ENCODE assay signal across 8 cellular contexts in genomic region chr2:97645112-97645699, GRCh38. TPM values are rescaled to one million over a fixed set of nuclear protein-coding genes. Genes with fewer than 3 reads are reported as not detected.
DNase-seq lines count a peak whose midpoint lies in the region; ATAC-seq and TF ChIP-seq lines count a peak whose summit lies in the region.

No MANE protein-coding gene starts in this region.

- peak overlapping the region; percentile 92 for H3K4me2 ChIP-seq in OCI-LY3 (ENCODE audit: low read length)

- TF ChIP-seq CTCF in OCI-LY3 (IDR thresholded peaks at IDR 0.05; ENCODE audit: low read depth, low read length) (no peak), chondrocyte (IDR thresholded peaks at IDR 0.05) (no peak), upper lobe of right lung (IDR thresholded peaks at IDR 0.05) (no peak)

- H3K27me3 ChIP-seq in OCI-LY3 (ENCODE audit: low read depth, low read length) (no peaks in the 10 kb centered on the region), upper lobe of right lung (no peaks in the 10 kb centered on the region)

- H3K36me3 ChIP-seq in OCI-LY3 (replicated peaks; ENCODE audit: low read depth, low read length): peaks cover 24% of the 10 kb centered on the region
- H3K36me3 ChIP-seq in upper lobe of right lung: peaks cover 25% of the 10 kb centered on the region

- H3K27me3 Mint-ChIP-seq in activated naive CD4-positive, alpha-beta T cell treated with anti-CD3 and anti-CD28 coated beads, Interleukin-2, amount 10 ng/mL, durations not matched to agents 7 days and 5 days: peaks cover 14% of the 10 kb centered on the region
- H3K27me3 Mint-ChIP-seq in chondrocyte (ENCODE audit: low read depth): no peaks in the 10 kb centered on the region

- H4K20me1 ChIP-seq in OCI-LY3 (ENCODE audit: insufficient read depth, low read length): no peaks in the 10 kb centered on the region

- peaks cover 26% of the 10 kb centered on the region for H3K36me3 Mint-ChIP-seq in activated naive CD4-positive, alpha-beta T cell treated with anti-CD3 and anti-CD28 coated beads, Interleukin-2, amount 10 ng/mL, durations not matched to agents 7 days and 5 days
- peaks cover 18% of the 10 kb centered on the region for H3K36me3 Mint-ChIP-seq in chondrocyte (ENCODE audit: low read depth)

- intact Hi-C loops in upper lobe of right lung (cut with DNase I): no loop called here

- peak; percentile 34 for ATAC-seq in HG02943 (IDR thresholded peaks at IDR 0.05; ENCODE audit: low read depth, unreplicated experiment)
- ATAC-seq in upper lobe of right lung: peak; percentile 72

- peak overlapping the region; percentile 83 for H3K9ac ChIP-seq in OCI-LY3 (ENCODE audit: low read length)

- peaks cover 22% of the 10 kb centered on the region for H3K4me1 Mint-ChIP-seq in activated naive CD4-positive, alpha-beta T cell treated with anti-CD3 and anti-CD28 coated beads, Interleukin-2, amount 10 ng/mL, durations not matched to agents 7 days and 5 days
- peaks cover 17% of the 10 kb centered on the region for H3K4me1 Mint-ChIP-seq in chondrocyte (ENCODE audit: low read depth)

- H3K4me1 ChIP-seq in OCI-LY3 (ENCODE audit: low read length): peaks cover 10% of the 10 kb centered on the region
- peaks cover 16% of the 10 kb centered on the region for H3K4me1 ChIP-seq in upper lobe of right lung

- peak overlapping the region; percentile 97 for H2AFZ ChIP-seq in OCI-LY3 (ENCODE audit: low read depth, low read length)

- CTCF ChIA-PET in activated naive CD4-positive, alpha-beta T cell treated with anti-CD3 and anti-CD28 coated beads, Interleukin-2, amount 10 ng/mL, durations not matched to agents 7 days and 5 days (lab: Charles Lee): interaction anchor here (1.2 to 1.9 kb wide), 6 partner anchors 17 to 54 kb away, joined by 3 to 9 read pairs (median 6); partner anchors contain the start of gene ACTR1B

- no peaks in the 10 kb centered on the region for H3K9me3 Mint-ChIP-seq in activated naive CD4-positive, alpha-beta T cell treated with anti-CD3 and anti-CD28 coated beads, Interleukin-2, amount 10 ng/mL, durations not matched to agents 7 days and 5 days
- H3K9me3 Mint-ChIP-seq in chondrocyte (ENCODE audit: low read depth): no peaks in the 10 kb centered on the region

- H3K4me3 ChIP-seq in OCI-LY3 (ENCODE audit: low read length) (peak overlapping the region; percentile 95), upper lobe of right lung (peak overlapping the region; percentile 99)

- H3K9me3 ChIP-seq in OCI-LY3 (ENCODE audit: insufficient read depth, low read length) (no peaks in the 10 kb centered on the region), upper lobe of right lung (no peaks in the 10 kb centered on the region)

- peak overlapping the region; percentile 94 for H3K27ac Mint-ChIP-seq in activated naive CD4-positive, alpha-beta T cell treated with anti-CD3 and anti-CD28 coated beads, Interleukin-2, amount 10 ng/mL, durations not matched to agents 7 days and 5 days
- H3K27ac Mint-ChIP-seq in chondrocyte (ENCODE audit: unreplicated experiment): peak overlapping the region; percentile 98

- DNase-seq in activated naive CD4-positive, alpha-beta T cell treated with anti-CD3 and anti-CD28 coated beads, Interleukin-2, amount 10 ng/mL, durations not matched to agents 7 days and 5 days: no peak
- DNase-seq in activated naive CD4-positive, alpha-beta T cell treated with anti-CD3 and anti-CD28 coated beads, Interleukin-2, amount 50 U/mL, for 16 hours: no peak
- DNase-seq in chondrocyte (ENCODE audit: low spot score) (no peak), medulla oblongata (ENCODE audit: extremely low spot score) (peak; percentile 44), upper lobe of right lung (peak; percentile 86)
- DNase-seq in central memory CD4-positive, alpha-beta T cell: no peak

- H3K27ac ChIP-seq in OCI-LY3 (ENCODE audit: low read length): peak overlapping the region; percentile 17; the same call in 1 of the 2 replicates
- H3K27ac ChIP-seq in upper lobe of right lung: peak overlapping the region; percentile 98

- peaks cover 14% of the 10 kb centered on the region for H3K79me2 ChIP-seq in OCI-LY3 (ENCODE audit: low read length)

- H3K4me3 Mint-ChIP-seq in activated naive CD4-positive, alpha-beta T cell treated with anti-CD3 and anti-CD28 coated beads, Interleukin-2, amount 10 ng/mL, durations not matched to agents 7 days and 5 days: peak overlapping the region; percentile 81
- peak overlapping the region; percentile 89 for H3K4me3 Mint-ChIP-seq in chondrocyte (ENCODE audit: unreplicated experiment)

RNA-seq across cellular contexts. Expression of gene COX5B, which starts 0.7 kb away (rescaled TPM):
- total RNA-seq in chondrocyte: 147 to 170 TPM (median 150 TPM) in 3 replicates
- total RNA-seq in upper lobe of right lung: 155 TPM

RNA-seq across cellular contexts. Expression of gene ACTR1B, which starts 18.6 kb away (rescaled TPM):
- total RNA-seq in chondrocyte: 51.0 to 66.0 TPM (median 51.8 TPM) in 3 replicates
- total RNA-seq in upper lobe of right lung: 60.7 TPM

RNA-seq across cellular contexts. Expression of gene C2orf92, which starts 24.3 kb away (rescaled TPM):
- 8.8 to 11.6 TPM (median 10.0 TPM) in 3 replicates for total RNA-seq in chondrocyte
- total RNA-seq in upper lobe of right lung: 14.4 TPM

RNA-seq across cellular contexts. Expression of gene ANKRD36B, which starts 55.5 kb away (rescaled TPM):
- total RNA-seq in chondrocyte (21.9 to 40.3 TPM (median 27.6 TPM) in 3 replicates), upper lobe of right lung (17.4 TPM)

Comparison
In these comparisons a context has a peak if more than half of its experiments do, and no peak if none do; other contexts are left out.
1. DNase-seq: peak in medulla oblongata (single experiment) and upper lobe of right lung (single experiment); none in activated naive CD4-positive, alpha-beta T cell treated with anti-CD3 and anti-CD28 coated beads, Interleukin-2, amount 10 ng/mL, durations not matched to agents 7 days and 5 days (single experiment), activated naive CD4-positive, alpha-beta T cell treated with anti-CD3 and anti-CD28 coated beads, Interleukin-2, amount 50 U/mL, for 16 hours (single experiment), chondrocyte (single experiment) and central memory CD4-positive, alpha-beta T cell (single experiment).